In the genomic region with DNA sequence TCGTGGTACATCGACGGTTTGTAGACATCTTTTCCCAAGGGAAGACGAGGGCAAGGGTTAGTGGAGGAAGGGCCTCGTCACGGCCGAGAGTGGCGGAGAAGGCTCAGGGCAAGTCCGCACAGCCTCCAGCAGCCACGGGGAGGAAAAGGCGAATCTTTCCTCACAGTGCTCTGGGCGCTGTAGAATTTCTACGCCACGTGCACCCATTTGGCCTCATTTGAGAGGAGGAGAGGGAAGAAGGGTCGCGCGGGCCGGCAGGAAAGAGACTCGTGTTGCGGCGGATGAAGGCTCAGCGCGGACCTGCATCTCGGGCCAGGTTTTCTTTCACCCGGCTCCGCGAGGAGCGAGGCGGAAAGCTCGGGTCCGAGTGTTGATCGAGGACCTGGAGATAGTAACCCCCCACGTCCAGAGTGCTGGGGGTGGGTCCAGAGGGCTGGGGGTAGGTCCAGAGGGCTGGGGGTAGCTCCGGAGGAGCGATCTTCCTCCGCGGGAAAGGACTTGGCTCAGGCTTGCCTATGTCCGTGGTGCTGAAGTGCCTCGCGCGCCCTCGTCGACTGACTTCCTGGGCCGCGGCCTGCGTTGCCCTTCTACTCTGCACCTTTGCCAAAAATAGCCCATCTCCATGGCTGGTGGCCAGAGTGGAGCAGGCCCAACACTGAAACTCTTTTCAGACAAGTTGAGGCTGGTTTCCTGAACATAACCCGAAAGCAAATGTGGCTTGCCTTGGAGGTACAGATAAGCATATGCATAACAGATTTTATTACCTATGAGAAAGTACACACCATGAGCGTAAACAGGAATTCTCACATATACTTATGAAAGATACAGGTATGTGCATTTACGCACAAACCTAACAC, we compare ENCODE assay signal across 8 cellular contexts. TPM values are rescaled to one million over a fixed set of nuclear protein-coding genes. Genes with fewer than 3 reads are reported as not detected.
DNase-seq lines count a peak whose midpoint lies in the region; ATAC-seq and TF ChIP-seq lines count a peak whose summit lies in the region.

No MANE protein-coding gene starts in this region.

- TF ChIP-seq CTCF in SK-N-SH (IDR thresholded peaks at IDR 0.05) = no peak
- no peak for TF ChIP-seq CTCF in astrocyte of the spinal cord (IDR thresholded peaks at IDR 0.05; ENCODE audit: low read depth, low read length)

- H3K79me2 ChIP-seq in SK-N-SH (ENCODE audit: insufficient read depth) = peaks cover 54% of the 10 kb centered on the region

- H3K9me2 ChIP-seq in SK-N-SH = no peaks in the 10 kb centered on the region

- H2AFZ ChIP-seq in SK-N-SH (ENCODE audit: low read depth) = peak overlapping the region; percentile 87

- peaks cover 13% of the 10 kb centered on the region for H3F3A ChIP-seq in SK-N-SH (replicated peaks; ENCODE audit: insufficient read depth)

- H3K9me3 Mint-ChIP-seq in CD8-positive, alpha-beta memory T cell = peaks cover 0 to 6% (median 2%) of the 10 kb centered on the region in 5 donors

- peak overlapping the region; percentile 67 for H3K4me3 ChIP-seq in CD8-positive, alpha-beta memory T cell (ENCODE audit: low read length)
- peak overlapping the region; percentile 77 to 81 for H3K4me3 ChIP-seq in SK-N-SH (ENCODE audit: low read depth in 2 of 2, low read length in 1 of 2)
- H3K4me3 ChIP-seq in astrocyte of the spinal cord (ENCODE audit: low read depth, low read length) = peak overlapping the region; percentile 78
- peak overlapping the region; percentile 67 for H3K4me3 ChIP-seq in rectal smooth muscle tissue (ENCODE audit: low read length)

- peaks cover 26% of the 10 kb centered on the region for H4K20me1 ChIP-seq in SK-N-SH (ENCODE audit: insufficient read depth)

- WGBS in SK-N-SH (ENCODE audit: low lambda C conversion rate) = 8% methylated on average over 45 of the region's 49 CpGs

- peaks cover 20% of the 10 kb centered on the region for H3K4me1 ChIP-seq in CD8-positive, alpha-beta memory T cell (ENCODE audit: insufficient read depth, low read length)
- H3K4me1 ChIP-seq in SK-N-SH (ENCODE audit: control insufficient read depth in 1 of 2, insufficient read depth in 2 of 2, low read depth in 1 of 2, low read length in 1 of 2) (peaks cover 10% of the 10 kb centered on the region in 2 experiments; a peak in 3 of 4 replicates), rectal smooth muscle tissue (ENCODE audit: control insufficient read depth, insufficient read depth, low read length) (no peaks in the 10 kb centered on the region)

- H3K36me3 ChIP-seq in CD8-positive, alpha-beta memory T cell (ENCODE audit: insufficient read depth, low read length) = no peaks in the 10 kb centered on the region
- H3K36me3 ChIP-seq in SK-N-SH (replicated peaks in 1 of 2; ENCODE audit: control insufficient read depth in 1 of 2, insufficient read depth in 2 of 2, low read length in 1 of 2) (peaks cover 0 to 21% of the 10 kb centered on the region in 2 experiments), rectal smooth muscle tissue (ENCODE audit: control insufficient read depth, insufficient read depth, low read length) (no peaks in the 10 kb centered on the region)

- CTCF ChIA-PET in CD8-positive, alpha-beta memory T cell (lab: Charles Lee) = interaction anchor here (1.5 kb wide), 1 partner anchor 68 kb away, joined by 3 read pairs; the partner anchor contains the start of gene STAG1
- CTCF ChIA-PET in SK-N-SH (lab: Yijun Ruan, JAX) = interaction anchor here (1.1 kb wide), 1 partner anchor 68 kb away, joined by 4 read pairs; the partner anchor contains the start of gene STAG1

- in situ Hi-C loops in astrocyte of the spinal cord (cut with HindIII; ENCODE audit: low sequenced_read_pairs) = no loop called here

- no peak overlapping the region for H3K27ac ChIP-seq in CD8-positive, alpha-beta memory T cell (ENCODE audit: low read depth, low read length)
- H3K27ac ChIP-seq in SK-N-SH (ENCODE audit: low read depth in 2 of 2, low read length in 1 of 2) = peak overlapping the region; percentile 87 to 96
- no peak overlapping the region for H3K27ac ChIP-seq in rectal smooth muscle tissue (ENCODE audit: low read depth, low read length)

- DNase-seq in CD8-positive, alpha-beta memory T cell = peak; percentile 9 to 54 (median 20)
- DNase-seq in HuH-7 (ENCODE audit: low spot score) (peak; percentile 37), SK-N-SH (peak; percentile 52), astrocyte of the spinal cord (ENCODE audit: low read depth, low spot score) (peak; percentile 68), hypothalamus (lab: John Stamatoyannopoulos, UW) (peak in 36 of 51 donors; percentile 3 to 63 (median 29)), cerebellar nuclear complex (lab: John Stamatoyannopoulos, UW) (no peak)

- H3K4me1 Mint-ChIP-seq in CD8-positive, alpha-beta memory T cell = peaks cover 19 to 26% (median 24%) of the 10 kb centered on the region in 3 donors

- H3K27me3 ChIP-seq in CD8-positive, alpha-beta memory T cell (ENCODE audit: insufficient read depth, low read length, poor library complexity, severe bottlenecking) = peaks cover 24% of the 10 kb centered on the region
- H3K27me3 ChIP-seq in SK-N-SH (ENCODE audit: insufficient read depth) (no peaks in the 10 kb centered on the region), rectal smooth muscle tissue (ENCODE audit: control insufficient read depth, insufficient read depth, low read length) (no peaks in the 10 kb centered on the region)

- peak overlapping the region in 6 of 8 donors; percentile 6 to 92 (median 69) for H3K27ac Mint-ChIP-seq in CD8-positive, alpha-beta memory T cell

- no peak for ATAC-seq in HG03175 (IDR thresholded peaks at IDR 0.05; ENCODE audit: unreplicated experiment)

- no peaks in the 10 kb centered on the region for H3K9me3 ChIP-seq in CD8-positive, alpha-beta memory T cell (ENCODE audit: low read length)
- peaks cover 4% of the 10 kb centered on the region; the same call in 1 of the 2 replicates for H3K9me3 ChIP-seq in SK-N-SH

- TF ChIP-seq EP300 in SK-N-SH (IDR thresholded peaks at IDR 0.05; ENCODE audit: borderline replicate concordance in 1 of 2, low read depth in 1 of 2, low read length in 1 of 2) = no peak

- peaks cover 0 to 5% (median 3%) of the 10 kb centered on the region in 3 donors for H3K36me3 Mint-ChIP-seq in CD8-positive, alpha-beta memory T cell

- POLR2A ChIA-PET in CD8-positive, alpha-beta memory T cell (lab: Charles Lee) = no interaction called here
- POLR2A ChIA-PET in SK-N-SH (lab: Yijun Ruan, JAX) = interaction anchor here (1.1 kb wide), 1 partner anchor 68 kb away, joined by 4 read pairs; the partner anchor contains the start of gene STAG1

- no peak for TF ChIP-seq RAD21 in SK-N-SH (IDR thresholded peaks at IDR 0.05; ENCODE audit: low read length)

- H3K4me2 ChIP-seq in SK-N-SH = peak overlapping the region; percentile 97

- H3K27me3 Mint-ChIP-seq in CD8-positive, alpha-beta memory T cell = peaks cover 34% of the 10 kb centered on the region in 2 donors

- H3K9ac ChIP-seq in SK-N-SH (peak overlapping the region; percentile 91), rectal smooth muscle tissue (ENCODE audit: low read length) (no peak overlapping the region)

- H3K4me3 Mint-ChIP-seq in CD8-positive, alpha-beta memory T cell = peak overlapping the region; percentile 85 to 96 (median 88)

TF ChIP-seq in SK-N-SH, 30 proteins besides CTCF, POLR2A, EP300 and RAD21 (continues in another document):
- TF ChIP-seq PBX3 (IDR thresholded peaks at IDR 0.05) (no peak), RCOR1 (IDR thresholded peaks at IDR 0.05; ENCODE audit: low read length) (no peak), FOSL2 (IDR thresholded peaks at IDR 0.05; ENCODE audit: borderline replicate concordance, low read depth) (no peak), TEAD4 (IDR thresholded peaks at IDR 0.05; ENCODE audit: borderline replicate concordance, insufficient read depth) (no peak), SIN3A (IDR thresholded peaks at IDR 0.05; ENCODE audit: borderline replicate concordance, low read depth, low read length) (peak; percentile 93; the same call in 1 of the 2 replicates), MXI1 (IDR thresholded peaks at IDR 0.05; ENCODE audit: low read depth, low read length) (peak; percentile 84), GABPA (IDR thresholded peaks at IDR 0.05; ENCODE audit: low read depth) (no peak), CHD2 (IDR thresholded peaks at IDR 0.05; ENCODE audit: low read length, partially characterized antibody) (no peak), ELF1 (IDR thresholded peaks at IDR 0.05) (no peak), JUND (IDR thresholded peaks at IDR 0.05) (no peak), USF1 (IDR thresholded peaks at IDR 0.05; ENCODE audit: borderline replicate concordance, low read depth) (no peak), NRF1 (IDR thresholded peaks at IDR 0.05; ENCODE audit: low read depth, low read length) (no peak), TAF1 (IDR thresholded peaks at IDR 0.05; ENCODE audit: borderline replicate concordance, low read depth, low read length) (no peak)

RNA-seq across cellular contexts. Expression of gene SLC35G2, which starts 1.1 kb away (rescaled TPM):
- total RNA-seq in CD8-positive, alpha-beta memory T cell = 1 to 10 TPM; 2.7 to 3.3 TPM
- 0.35 TPM for polyA plus RNA-seq in CD8-positive, alpha-beta memory T cell
- 9.7 and 10.6 TPM in 2 replicates for polyA plus RNA-seq in SK-N-SH (2012; rRNA removed)
- polyA plus RNA-seq in SK-N-SH (2012; cell fraction: cytosol; rRNA removed) = 14.6 and 14.7 TPM in 2 replicates
- polyA plus RNA-seq in SK-N-SH (2012; cell fraction: nucleus; rRNA removed) = 6.6 and 14.9 TPM in 2 replicates

RNA-seq across cellular contexts. Expression of gene NCK1, which starts 42.0 kb away (rescaled TPM):
- 10 to 100 TPM; 30.9 to 33.3 TPM for total RNA-seq in CD8-positive, alpha-beta memory T cell
- 62.9 TPM for polyA plus RNA-seq in CD8-positive, alpha-beta memory T cell
- polyA plus RNA-seq in SK-N-SH (2012; rRNA removed) = 16.2 and 17.5 TPM in 2 replicates
- 24.2 and 41.0 TPM in 2 replicates for polyA plus RNA-seq in SK-N-SH (2012; cell fraction: cytosol; rRNA removed)
- polyA plus RNA-seq in SK-N-SH (2012; cell fraction: nucleus; rRNA removed) = 7.6 and 11.7 TPM in 2 replicates

Comparison
In these comparisons a context has a peak if more than half of its experiments do, and no peak if none do; other contexts are left out.
1. DNase-seq: peak in CD8-positive, alpha-beta memory T cell (5 of 5), HuH-7 (single experiment), SK-N-SH (single experiment), astrocyte of the spinal cord (single experiment) and hypothalamus (36 of 51); none in cerebellar nuclear complex (0 of 2).
2. H3K27ac ChIP-seq: peak in SK-N-SH (2 of 2); none in CD8-positive, alpha-beta memory T cell (single experiment) and rectal smooth muscle tissue (single experiment).
3. Peak in every context shown above with its lines, with median percentiles within 50 percentile points of each other: H3K4me3 ChIP-seq.